Comparison of ENCODE assay signal across 8 cellular contexts in genomic region chr6:87472525-87473418, GRCh38. TPM values are rescaled to one million over a fixed set of nuclear protein-coding genes. Genes with fewer than 3 reads are reported as not detected.
DNase-seq lines count a peak whose midpoint lies in the region; ATAC-seq and TF ChIP-seq lines count a peak whose summit lies in the region.

A gene with protein sequence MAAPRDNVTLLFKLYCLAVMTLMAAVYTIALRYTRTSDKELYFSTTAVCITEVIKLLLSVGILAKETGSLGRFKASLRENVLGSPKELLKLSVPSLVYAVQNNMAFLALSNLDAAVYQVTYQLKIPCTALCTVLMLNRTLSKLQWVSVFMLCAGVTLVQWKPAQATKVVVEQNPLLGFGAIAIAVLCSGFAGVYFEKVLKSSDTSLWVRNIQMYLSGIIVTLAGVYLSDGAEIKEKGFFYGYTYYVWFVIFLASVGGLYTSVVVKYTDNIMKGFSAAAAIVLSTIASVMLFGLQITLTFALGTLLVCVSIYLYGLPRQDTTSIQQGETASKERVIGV (plus strand): TSS chr6:87472974. CDS start chr6:87473004, 30 bp downstream.

- H3F3A ChIP-seq in DOHH2 (ENCODE audit: control insufficient read depth, insufficient read depth): no peaks in the 10 kb centered on the region

- peak within 1 kb of the TSS; percentile 47 for H3K27ac ChIP-seq in DOHH2 (ENCODE audit: low read depth, low read length)
- H3K27ac ChIP-seq in KOPT-K1 (ENCODE audit: low read depth, low read length, poor library complexity, severe bottlenecking): peak within 1 kb of the TSS; percentile 81
- peak within 1 kb of the TSS; percentile 83 to 90 (median 87) for H3K27ac ChIP-seq in Peyer's patch
- H3K27ac ChIP-seq in fibroblast of lung (ENCODE audit: insufficient read depth, low read length): peak within 1 kb of the TSS; percentile 97

- no peaks in the 10 kb centered on the region for H3K9me3 Mint-ChIP-seq in activated T-helper 1 cell treated with anti-CD3 and anti-CD28 coated beads, Interleukin-12 subunit alpha, Interleukin-12 subunit beta, Interleukin-2, Interleukin-4 antibody, amounts not matched to agents 30 ng/mL and 10 ng/mL and 1 ng/mL, durations not matched to agents 14 hours and 24 hours and 36 hours
- no peaks in the 10 kb centered on the region for H3K9me3 Mint-ChIP-seq in naive B cell
- H3K9me3 Mint-ChIP-seq in stimulated activated effector memory CD8-positive, alpha-beta T cell treated with anti-CD3 and anti-CD28 coated beads, Interleukin-12 subunit alpha, Interleukin-12 subunit beta, amount 100 ng/mL, for 72 hours: no peaks in the 10 kb centered on the region

- H3K27me3 ChIP-seq in DOHH2 (ENCODE audit: control insufficient read depth, low read length) (no peaks in the 10 kb centered on the region), Peyer's patch (no peaks in the 10 kb centered on the region), fibroblast of lung (ENCODE audit: control insufficient read depth, insufficient read depth, low read length) (no peaks in the 10 kb centered on the region)

- peak within 1 kb of the TSS; percentile 93 for H3K9ac ChIP-seq in fibroblast of lung (ENCODE audit: insufficient read depth, low read length)

- peak; percentile 72 to 80 for TF ChIP-seq POLR2A in Peyer's patch (IDR thresholded peaks at IDR 0.05)

- H3K79me2 ChIP-seq in DOHH2 (ENCODE audit: control insufficient read depth, low read length) (peaks cover 34% of the 10 kb centered on the region), fibroblast of lung (ENCODE audit: control insufficient read depth, insufficient read depth, low read length) (peaks cover 9% of the 10 kb centered on the region)

- H3K9me2 ChIP-seq in DOHH2 (replicated peaks; ENCODE audit: control insufficient read depth, low read length): no peaks in the 10 kb centered on the region

- H3K4me3 ChIP-seq in DOHH2 (ENCODE audit: low read length): peak within 1 kb of the TSS; percentile 90
- H3K4me3 ChIP-seq in Peyer's patch: peak within 1 kb of the TSS; percentile 56 to 84 (median 79)
- H3K4me3 ChIP-seq in fibroblast of lung (replicated peaks in 1 of 4; ENCODE audit: control extremely low read depth in 1 of 4, insufficient read depth in 1 of 4, low read depth in 3 of 4, low read length in 4 of 4): peak within 1 kb of the TSS; percentile 92 to 99 (median 96)

- H3K9me3 ChIP-seq in DOHH2 (ENCODE audit: control insufficient read depth, insufficient read depth, low read length) (no peaks in the 10 kb centered on the region), KOPT-K1 (ENCODE audit: insufficient read depth, low read length, poor library complexity, severe bottlenecking) (no peaks in the 10 kb centered on the region), Peyer's patch (no peaks in the 10 kb centered on the region), fibroblast of lung (ENCODE audit: control insufficient read depth, insufficient read depth, low read depth, low read length) (no peaks in the 10 kb centered on the region)

- peaks cover 28% of the 10 kb centered on the region for H3K4me1 ChIP-seq in DOHH2 (ENCODE audit: control insufficient read depth, low read length)
- H3K4me1 ChIP-seq in Peyer's patch: peaks cover 0 to 9% (median 0%) of the 10 kb centered on the region in 4 donors
- H3K4me1 ChIP-seq in fibroblast of lung (ENCODE audit: control insufficient read depth, extremely low read depth, insufficient read depth, low read length): no peaks in the 10 kb centered on the region

- DNase-seq in Peyer's patch (peak; percentile 81 to 94 (median 93)), fibroblast of lung (ENCODE audit: low read depth in 2 of 2) (peak; percentile 79 to 83), naive B cell (peak; percentile 88)
- peak; percentile 77 for DNase-seq in activated T-helper 1 cell treated with anti-CD3 and anti-CD28 coated beads, Interleukin-12 subunit alpha, Interleukin-12 subunit beta, Interleukin-2, Interleukin-4 antibody, amounts not matched to agents 30 ng/mL and 10 ng/mL and 1 ng/mL, durations not matched to agents 14 hours and 24 hours and 36 hours (ENCODE audit: low spot score)
- peak; percentile 87 to 96 for DNase-seq in stimulated activated effector memory CD8-positive, alpha-beta T cell treated with anti-CD3 and anti-CD28 coated beads, Interleukin-12 subunit alpha, Interleukin-12 subunit beta, amount 100 ng/mL, for 72 hours (ENCODE audit: low spot score in 2 of 2)

- H3K4me1 Mint-ChIP-seq in activated T-helper 1 cell treated with anti-CD3 and anti-CD28 coated beads, Interleukin-12 subunit alpha, Interleukin-12 subunit beta, Interleukin-2, Interleukin-4 antibody, amounts not matched to agents 30 ng/mL and 10 ng/mL and 1 ng/mL, durations not matched to agents 14 hours and 24 hours and 36 hours (ENCODE audit: low read depth): peaks cover 14% of the 10 kb centered on the region
- H3K4me1 Mint-ChIP-seq in naive B cell: peaks cover 7 to 14% (median 11%) of the 10 kb centered on the region in 3 donors
- peaks cover 8% of the 10 kb centered on the region for H3K4me1 Mint-ChIP-seq in stimulated activated effector memory CD8-positive, alpha-beta T cell treated with anti-CD3 and anti-CD28 coated beads, Interleukin-12 subunit alpha, Interleukin-12 subunit beta, amount 100 ng/mL, for 72 hours

- intact Hi-C loops in activated T-helper 1 cell treated with anti-CD3 and anti-CD28 coated beads, Interleukin-12 subunit alpha, Interleukin-12 subunit beta, Interleukin-2, Interleukin-4 antibody, amounts not matched to agents 30 ng/mL and 10 ng/mL and 1 ng/mL, durations not matched to agents 14 hours and 24 hours and 36 hours (cut with micrococcal nuclease): loop anchor here (1.0 to 5.0 kb wide), 10 partner anchors 36 to 1490 kb away; partner anchors contain the start of genes AKIRIN2, ORC3, RNGTT and SMIM8

- ATAC-seq in GM21825 (IDR thresholded peaks at IDR 0.05; ENCODE audit: unreplicated experiment) (peak; percentile 94), naive B cell (ENCODE audit: low read depth in 2 of 2) (peak; percentile 91 to 92)
- ATAC-seq in stimulated activated effector memory CD8-positive, alpha-beta T cell treated with anti-CD3 and anti-CD28 coated beads, Interleukin-12 subunit alpha, Interleukin-12 subunit beta, amount 100 ng/mL, for 72 hours: peak; percentile 94

- peaks cover 7% of the 10 kb centered on the region for H3K27me3 Mint-ChIP-seq in activated T-helper 1 cell treated with anti-CD3 and anti-CD28 coated beads, Interleukin-12 subunit alpha, Interleukin-12 subunit beta, Interleukin-2, Interleukin-4 antibody, amounts not matched to agents 30 ng/mL and 10 ng/mL and 1 ng/mL, durations not matched to agents 14 hours and 24 hours and 36 hours (ENCODE audit: insufficient read depth)
- peaks cover 5 to 10% (median 7%) of the 10 kb centered on the region in 3 donors for H3K27me3 Mint-ChIP-seq in naive B cell

- peak within 1 kb of the TSS; percentile 97 for H3K27ac Mint-ChIP-seq in activated T-helper 1 cell treated with anti-CD3 and anti-CD28 coated beads, Interleukin-12 subunit alpha, Interleukin-12 subunit beta, Interleukin-2, Interleukin-4 antibody, amounts not matched to agents 30 ng/mL and 10 ng/mL and 1 ng/mL, durations not matched to agents 14 hours and 24 hours and 36 hours
- H3K27ac Mint-ChIP-seq in naive B cell: peak within 1 kb of the TSS; percentile 96 to 100 (median 99)
- H3K27ac Mint-ChIP-seq in stimulated activated effector memory CD8-positive, alpha-beta T cell treated with anti-CD3 and anti-CD28 coated beads, Interleukin-12 subunit alpha, Interleukin-12 subunit beta, amount 100 ng/mL, for 72 hours: peak within 1 kb of the TSS; percentile 99

- peak within 1 kb of the TSS; percentile 98 for H3K4me3 Mint-ChIP-seq in activated T-helper 1 cell treated with anti-CD3 and anti-CD28 coated beads, Interleukin-12 subunit alpha, Interleukin-12 subunit beta, Interleukin-2, Interleukin-4 antibody, amounts not matched to agents 30 ng/mL and 10 ng/mL and 1 ng/mL, durations not matched to agents 14 hours and 24 hours and 36 hours
- peak within 1 kb of the TSS; percentile 87 to 100 (median 98) for H3K4me3 Mint-ChIP-seq in naive B cell
- peak within 1 kb of the TSS; percentile 94 for H3K4me3 Mint-ChIP-seq in stimulated activated effector memory CD8-positive, alpha-beta T cell treated with anti-CD3 and anti-CD28 coated beads, Interleukin-12 subunit alpha, Interleukin-12 subunit beta, amount 100 ng/mL, for 72 hours

- H3K36me3 Mint-ChIP-seq in activated T-helper 1 cell treated with anti-CD3 and anti-CD28 coated beads, Interleukin-12 subunit alpha, Interleukin-12 subunit beta, Interleukin-2, Interleukin-4 antibody, amounts not matched to agents 30 ng/mL and 10 ng/mL and 1 ng/mL, durations not matched to agents 14 hours and 24 hours and 36 hours (ENCODE audit: low read depth): no peaks in the 10 kb centered on the region
- H3K36me3 Mint-ChIP-seq in naive B cell: peaks cover 0 to 1% of the 10 kb centered on the region in 2 donors
- H3K36me3 Mint-ChIP-seq in stimulated activated effector memory CD8-positive, alpha-beta T cell treated with anti-CD3 and anti-CD28 coated beads, Interleukin-12 subunit alpha, Interleukin-12 subunit beta, amount 100 ng/mL, for 72 hours: peaks cover 5% of the 10 kb centered on the region

- H3K4me2 ChIP-seq in DOHH2 (ENCODE audit: low read length) (peak within 1 kb of the TSS; percentile 94), fibroblast of lung (ENCODE audit: extremely low read depth, insufficient read depth, low read length) (peak within 1 kb of the TSS; percentile 97)

- no peak for TF ChIP-seq CTCF in DOHH2 (IDR thresholded peaks at IDR 0.05; ENCODE audit: low read depth, low read length, poor library complexity, severe bottlenecking)
- TF ChIP-seq CTCF in Peyer's patch (IDR thresholded peaks at IDR 0.05): peak in 4 of 6 experiments; percentile 30 to 46 (median 44)
- peak; percentile 18 to 34 for TF ChIP-seq CTCF in fibroblast of lung (conservative IDR thresholded peaks at IDR 0.05 in 1 of 2, IDR thresholded peaks at IDR 0.05 in 1 of 2; ENCODE audit: low read depth in 1 of 2, low read length in 2 of 2)

- peak within 1 kb of the TSS; percentile 100 for H2AFZ ChIP-seq in fibroblast of lung (ENCODE audit: low read length)

- H4K20me1 ChIP-seq in DOHH2 (ENCODE audit: control insufficient read depth, insufficient read depth, low read depth, low read length) (no peaks in the 10 kb centered on the region), fibroblast of lung (ENCODE audit: control insufficient read depth, extremely low read depth, insufficient read depth, low read length) (no peaks in the 10 kb centered on the region)

- H3K36me3 ChIP-seq in DOHH2 (ENCODE audit: control insufficient read depth, low read length) (peaks cover 3% of the 10 kb centered on the region; the same call in 1 of the 2 replicates), KOPT-K1 (ENCODE audit: insufficient read depth, low read length) (no peaks in the 10 kb centered on the region), Peyer's patch (no peaks in the 10 kb centered on the region), fibroblast of lung (ENCODE audit: control insufficient read depth, insufficient read depth, low read length) (no peaks in the 10 kb centered on the region)

RNA-seq across cellular contexts. Expression of the gene that starts here (rescaled TPM):
- total RNA-seq in Peyer's patch (10 to 100 TPM in 3 of 4 donors, 1 to 10 TPM in 1; 3.3 to 20.7 (median 12.4) TPM), fibroblast of lung (27.7 and 35.8 TPM in 2 replicates)
- total RNA-seq in activated T-helper 1 cell treated with anti-CD3 and anti-CD28 coated beads, Interleukin-12 subunit alpha, Interleukin-12 subunit beta, Interleukin-2, Interleukin-4 antibody, amounts not matched to agents 30 ng/mL and 10 ng/mL and 1 ng/mL, durations not matched to agents 14 hours and 24 hours and 36 hours: 9.7 and 10.2 TPM in 2 replicates
- polyA plus RNA-seq in fibroblast of lung (22.4 and 27.6 TPM in 2 replicates), naive B cell (ENCODE audit: low read depth in 6 of 6) (10 to 100 TPM; 18.0 to 26.6 (median 25.4) TPM)
- 15.1 and 17.4 TPM in 2 replicates for polyA plus RNA-seq in fibroblast of lung (2012)
- 3.7 and 14.5 TPM in 2 replicates for polyA minus RNA-seq in fibroblast of lung (ENCODE audit: low replicate concordance)

Comparison
In these comparisons a context has a peak if more than half of its experiments do, and no peak if none do; other contexts are left out.
1. Peak in every context shown above with its lines: DNase-seq, ATAC-seq, H3K4me3 ChIP-seq and H3K27ac ChIP-seq.
2. H3K27ac ChIP-seq: peak in every context shown above with its lines; median percentile 97 in fibroblast of lung; 87 in Peyer's patch; 81 in KOPT-K1; 47 in DOHH2.